In the genomic region with DNA sequence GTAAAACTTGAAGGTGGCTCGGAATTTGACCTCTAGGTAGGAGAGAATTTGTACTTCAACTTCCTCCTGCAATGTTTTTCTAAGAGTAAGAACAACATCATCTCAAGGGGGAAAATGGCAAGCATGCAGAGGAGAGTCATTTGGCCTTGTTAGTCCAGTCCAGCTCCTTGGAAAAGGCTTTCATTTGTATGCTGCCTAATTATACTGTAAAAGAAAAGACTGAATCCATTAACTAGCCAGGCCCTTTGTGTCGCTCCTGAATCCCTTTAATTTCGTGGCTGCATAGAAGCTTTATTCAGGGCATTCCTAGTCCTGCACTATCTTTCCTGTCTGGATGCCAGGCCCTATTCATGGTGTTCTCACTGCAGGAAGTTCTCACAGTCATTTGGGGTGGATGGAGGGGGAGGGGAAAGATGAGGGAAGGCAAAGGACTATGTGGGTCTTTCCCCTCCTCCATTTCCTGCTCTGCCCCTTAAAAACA, we compare ENCODE assay signal across 11 cellular contexts. TPM values are rescaled to one million over a fixed set of nuclear protein-coding genes. Genes with fewer than 3 reads are reported as not detected.
DNase-seq lines count a peak whose midpoint lies in the region; ATAC-seq and TF ChIP-seq lines count a peak whose summit lies in the region.
"Had no signal": no experiment of that assay in that cellular context is flagged by ENCODE, and none has a peak within 500 bp of the region (broad histone marks: within the 10 kb centered on the region; RNA-seq: fewer than 3 reads in every experiment).

No MANE protein-coding gene starts in this region.

- H3K4me3 Mint-ChIP-seq in GM23338 = peak overlapping the region; percentile 33
- no peak overlapping the region for H3K4me3 Mint-ChIP-seq in activated T-cell treated with anti-CD3 and anti-CD28 coated beads, Interleukin-2, amount 50 U/mL, for 24 hours
- H3K4me3 Mint-ChIP-seq: IgD-negative memory B cell had no signal

- H4K8ac ChIP-seq in trophoblast cell (ENCODE audit: low read depth, low read length) = no peak overlapping the region

- peaks cover 2% of the 10 kb centered on the region; the same call in 1 of the 3 replicates for H3K9me3 Mint-ChIP-seq in GM23338
- H3K9me3 Mint-ChIP-seq in activated T-cell treated with anti-CD3 and anti-CD28 coated beads, Interleukin-2, amount 50 U/mL, for 24 hours = peaks cover 3% of the 10 kb centered on the region
- H3K9me3 Mint-ChIP-seq in activated naive CD4-positive, alpha-beta T cell treated with anti-CD3 and anti-CD28 coated beads, Interleukin-2, amount 50 U/mL, for 72 hours = no peaks in the 10 kb centered on the region

- no peak for TF ChIP-seq EP300 in gastroesophageal sphincter (IDR thresholded peaks at IDR 0.05)

- no peak overlapping the region for H3K4ac ChIP-seq in trophoblast cell (ENCODE audit: low read depth, low read length)

- WGBS in trophoblast cell (ENCODE audit: extremely low coverage, insufficient coverage, insufficient read length) = no CpG with 5 or more reads among the region's 3 CpGs
- 28 to 55% methylated on average over 1 to 3 of the region's 3 CpGs for WGBS in gastroesophageal sphincter (ENCODE audit: low coverage in 1 of 2), 2 donors

- H3K4me1 ChIP-seq in GM23338 (ENCODE audit: insufficient read depth) = peaks cover 70% of the 10 kb centered on the region
- peaks cover 6 to 10% of the 10 kb centered on the region in 2 experiments for H3K4me1 ChIP-seq in trophoblast cell (ENCODE audit: control insufficient read depth in 1 of 2, insufficient read depth in 2 of 2, low read length in 2 of 2)
- peaks cover 0 to 31% (median 9%) of the 10 kb centered on the region in 3 donors for H3K4me1 ChIP-seq in gastroesophageal sphincter

- no peak overlapping the region for H2BK120ac ChIP-seq in trophoblast cell (ENCODE audit: insufficient read depth, low read length, poor library complexity)

- ATAC-seq in GM23338 = peak; percentile 86
- ATAC-seq in gastroesophageal sphincter = no peak
- no peak for ATAC-seq in activated naive CD4-positive, alpha-beta T cell treated with anti-CD3 and anti-CD28 coated beads, Interleukin-2, amount 50 U/mL, for 72 hours

- H3K9me3 ChIP-seq in trophoblast cell (ENCODE audit: insufficient read depth, low read depth, low read length) (no peaks in the 10 kb centered on the region), gastroesophageal sphincter (no peaks in the 10 kb centered on the region)
- H3K9me3 ChIP-seq: esophagus muscularis mucosa had no signal

- peaks cover 28% of the 10 kb centered on the region for H3K36me3 Mint-ChIP-seq in GM23338 (ENCODE audit: low read depth)
- no peaks in the 10 kb centered on the region for H3K36me3 Mint-ChIP-seq in activated T-cell treated with anti-CD3 and anti-CD28 coated beads, Interleukin-2, amount 50 U/mL, for 24 hours (ENCODE audit: low read depth)
- H3K36me3 Mint-ChIP-seq in activated naive CD4-positive, alpha-beta T cell treated with anti-CD3 and anti-CD28 coated beads, Interleukin-2, amount 50 U/mL, for 72 hours = no peaks in the 10 kb centered on the region

- H3K36me3 ChIP-seq in GM23338 (ENCODE audit: insufficient read depth) = no peaks in the 10 kb centered on the region
- H3K36me3 ChIP-seq in trophoblast cell (ENCODE audit: control insufficient read depth in 1 of 2, insufficient read depth in 2 of 2, low read length in 2 of 2) = no peaks in the 10 kb centered on the region
- H3K36me3 ChIP-seq in gastroesophageal sphincter = no peaks in the 10 kb centered on the region
- H3K36me3 ChIP-seq: esophagus muscularis mucosa had no signal

- H2BK5ac ChIP-seq in trophoblast cell (ENCODE audit: low read depth, low read length, poor library complexity) = no peak overlapping the region

- H4K12ac ChIP-seq in trophoblast cell (ENCODE audit: low read depth, low read length) = no peak overlapping the region

- H4K91ac ChIP-seq in trophoblast cell (ENCODE audit: low read depth, low read length) = no peak overlapping the region

- no peak overlapping the region for H3K23ac ChIP-seq in trophoblast cell (ENCODE audit: low read length)

- no peaks in the 10 kb centered on the region; the same call in 1 of the 2 replicates for H3F3A ChIP-seq in GM23338 (replicated peaks; ENCODE audit: low read depth)

- H2AFZ ChIP-seq in GM23338 (no peak overlapping the region), trophoblast cell (ENCODE audit: insufficient read depth, low read length, poor library complexity) (no peak overlapping the region)

- no peaks in the 10 kb centered on the region for H4K20me1 ChIP-seq in GM23338 (replicated peaks; ENCODE audit: insufficient read depth)

- no peak overlapping the region for H3K9ac ChIP-seq in trophoblast cell (ENCODE audit: low read length)

- H3K9me2 ChIP-seq in GM23338 (ENCODE audit: insufficient read depth) = peaks cover 2% of the 10 kb centered on the region; the same call in 1 of the 2 replicates

- H2BK12ac ChIP-seq in trophoblast cell (ENCODE audit: low read length) = no peak overlapping the region

- no peak overlapping the region for H2AK5ac ChIP-seq in trophoblast cell (ENCODE audit: low read length)

- H3K4me2 ChIP-seq in GM23338 (peak overlapping the region; percentile 68), trophoblast cell (ENCODE audit: low read length) (peak overlapping the region; percentile 27)

- H3K27ac Mint-ChIP-seq in GM23338 = peak overlapping the region; percentile 95
- no peak overlapping the region for H3K27ac Mint-ChIP-seq in activated T-cell treated with anti-CD3 and anti-CD28 coated beads, Interleukin-2, amount 50 U/mL, for 24 hours
- H3K27ac Mint-ChIP-seq in activated naive CD4-positive, alpha-beta T cell treated with anti-CD3 and anti-CD28 coated beads, Interleukin-2, amount 50 U/mL, for 72 hours = no peak overlapping the region

- H3K4me1 Mint-ChIP-seq in GM23338 = peaks cover 84% of the 10 kb centered on the region
- H3K4me1 Mint-ChIP-seq in activated T-cell treated with anti-CD3 and anti-CD28 coated beads, Interleukin-2, amount 50 U/mL, for 24 hours (ENCODE audit: low read depth) = peaks cover 12% of the 10 kb centered on the region

- TF ChIP-seq POLR2A in gastroesophageal sphincter (IDR thresholded peaks at IDR 0.05) = no peak

- peak overlapping the region; percentile 96 for H3K27ac ChIP-seq in GM23338 (ENCODE audit: low read depth)
- H3K27ac ChIP-seq in trophoblast cell (ENCODE audit: low read depth, low read length) = peak overlapping the region; percentile 20
- H3K27ac ChIP-seq in gastroesophageal sphincter = no peak overlapping the region
- H3K27ac ChIP-seq: esophagus muscularis mucosa had no signal

- H3K79me1 ChIP-seq in trophoblast cell (ENCODE audit: low read length) = peaks cover 2% of the 10 kb centered on the region

- H3K14ac ChIP-seq in trophoblast cell (ENCODE audit: low read length) = no peak overlapping the region

- H3K4me3 ChIP-seq in GM23338 (peak overlapping the region; percentile 27), trophoblast cell (ENCODE audit: low read depth, low read length) (no peak overlapping the region), gastroesophageal sphincter (no peak overlapping the region)
- H3K4me3 ChIP-seq: esophagus muscularis mucosa had no signal

- peaks cover 14% of the 10 kb centered on the region for H3K27me3 Mint-ChIP-seq in GM23338 (ENCODE audit: insufficient read depth, low read depth, poor library complexity)
- H3K27me3 Mint-ChIP-seq in activated T-cell treated with anti-CD3 and anti-CD28 coated beads, Interleukin-2, amount 50 U/mL, for 24 hours = no peaks in the 10 kb centered on the region
- H3K27me3 Mint-ChIP-seq: IgD-negative memory B cell had no signal

- H3K79me2 ChIP-seq in GM23338 (replicated peaks; ENCODE audit: insufficient read depth) (peaks cover 94% of the 10 kb centered on the region), trophoblast cell (ENCODE audit: control insufficient read depth, insufficient read depth, low read length, poor library complexity) (peaks cover 10% of the 10 kb centered on the region)

- no peaks in the 10 kb centered on the region for H3K27me3 ChIP-seq in GM23338 (ENCODE audit: insufficient read depth)
- H3K27me3 ChIP-seq in trophoblast cell (ENCODE audit: insufficient read depth, low read length) = no peaks in the 10 kb centered on the region
- H3K27me3 ChIP-seq in gastroesophageal sphincter = no peaks in the 10 kb centered on the region
- H3K27me3 ChIP-seq: esophagus muscularis mucosa had no signal

- TF ChIP-seq CTCF in GM23338 (conservative IDR thresholded peaks at IDR 0.05; ENCODE audit: low read depth in 2 of 2) (no peak), gastroesophageal sphincter (IDR thresholded peaks at IDR 0.05) (no peak)

- no peak overlapping the region for H3K18ac ChIP-seq in trophoblast cell (ENCODE audit: low read length)

- peak; percentile 88 for DNase-seq in GM23338 (ENCODE audit: low spot score)
- DNase-seq in amniotic epithelial cell (ENCODE audit: low read depth) = peak; percentile 47
- DNase-seq in hypothalamus (lab: John Stamatoyannopoulos, UW) = peak in 28 of 51 donors; percentile 4 to 78 (median 42)
- DNase-seq in trophoblast cell = no peak
- no peak for DNase-seq in activated T-cell treated with anti-CD3 and anti-CD28 coated beads, Interleukin-2, amount 50 U/mL, for 24 hours
- no peak for DNase-seq in activated naive CD4-positive, alpha-beta T cell treated with anti-CD3 and anti-CD28 coated beads, Interleukin-2, amount 50 U/mL, for 72 hours (ENCODE audit: low spot score in 2 of 2)
- DNase-seq in activated effector memory CD4-positive, alpha-beta T cell treated with anti-CD3 and anti-CD28 coated beads, Interleukin-2, amount 50 U/mL, for 16 hours = no peak
- DNase-seq: stimulated activated CD4-positive, alpha-beta T cell treated with anti-CD3 and anti-CD28 coated beads, Interleukin-12 subunit alpha, Interleukin-12 subunit beta, amount 100 ng/mL, for 4 hours had no signal

TF ChIP-seq in GM23338, 12 proteins besides CTCF, POLR2A, EP300 and RAD21 (continues in another document):
- no peak for TF ChIP-seq EZH2phosphoT487 (IDR thresholded peaks at IDR 0.05; ENCODE audit: unreplicated experiment)
- TF ChIP-seq POLR2AphosphoS5 (IDR thresholded peaks at IDR 0.05; ENCODE audit: low read depth) = no peak

RNA-seq across cellular contexts. Expression of a gene that starts 36.0 kb away (rescaled TPM):
- 72.5 and 73.6 TPM in 2 replicates for total RNA-seq in GM23338 (2014; rRNA removed; shearing (Covaris generic))
- 15.7 and 16.3 TPM in 2 replicates for polyA plus RNA-seq in GM23338 (2016; fragmentation: Nextera tagmentation; extraction: Ambion mirVana)
- 29.4 and 30.9 TPM in 2 replicates for polyA plus RNA-seq in trophoblast cell (2013)
- 10 to 100 TPM; 10.8 to 19.1 (median 16.3) TPM for total RNA-seq in gastroesophageal sphincter
- total RNA-seq in activated naive CD4-positive, alpha-beta T cell treated with anti-CD3 and anti-CD28 coated beads, Interleukin-2, amount 50 U/mL, for 72 hours = 10 to 100 TPM in 1 of 2 donors, 1 to 10 TPM in 1; 7.8 to 10.5 TPM

Comparison
In these comparisons a context has a peak if more than half of its experiments do, and no peak if none do; other contexts are left out.
1. DNase-seq: peak in GM23338 (single experiment), amniotic epithelial cell (single experiment) and hypothalamus (28 of 51); none in trophoblast cell (0 of 2), activated T-cell treated with anti-CD3 and anti-CD28 coated beads, Interleukin-2, amount 50 U/mL, for 24 hours (single experiment), activated naive CD4-positive, alpha-beta T cell treated with anti-CD3 and anti-CD28 coated beads, Interleukin-2, amount 50 U/mL, for 72 hours (0 of 2) and activated effector memory CD4-positive, alpha-beta T cell treated with anti-CD3 and anti-CD28 coated beads, Interleukin-2, amount 50 U/mL, for 16 hours (single experiment).
2. H3K27ac ChIP-seq: peak in GM23338 (single experiment) and trophoblast cell (single experiment); none in gastroesophageal sphincter (0 of 4).